ENCODE assay signal across 12 cellular contexts in genomic region chr6:152703750-152704149, GRCh38. TPM values are rescaled to one million over a fixed set of nuclear protein-coding genes. Genes with fewer than 3 reads are reported as not detected.
"Had no signal": no experiment of that assay in that cellular context is flagged by ENCODE, and none has a peak within 500 bp of the region (broad histone marks: within the 10 kb centered on the region; RNA-seq: fewer than 3 reads in every experiment).

No MANE protein-coding gene starts in this region.

RNA-seq across cellular contexts. Expression of gene MYCT1, which starts 6.1 kb away (rescaled TPM):
- total RNA-seq: activated naive CD4-positive, alpha-beta T cell treated with anti-CD3 and anti-CD28 coated beads for 36 hours; activated naive CD4-positive, alpha-beta T cell treated with anti-CD3 and anti-CD28 coated beads, Interleukin-2, amount 50 U/mL, for 72 hours; activated naive CD8-positive, alpha-beta T cell treated with anti-CD3 and anti-CD28 coated beads for 36 hours; activated naive CD8-positive, alpha-beta T cell treated with anti-CD3 and anti-CD28 coated beads, Interleukin-2, amount 10 ng/mL, durations not matched to agents 7 days and 5 days; activated T-cell treated with anti-CD3 and anti-CD28 coated beads, Interleukin-2, amount 50 U/mL, for 4 hours; activated T-cell treated with anti-CD3 and anti-CD28 coated beads, Interleukin-2, amount 50 U/mL, for 72 hours; activated T-helper 1 cell treated with anti-CD3 and anti-CD28 coated beads, Interleukin-12 subunit alpha, Interleukin-12 subunit beta, Interleukin-2, Interleukin-4 antibody, amounts not matched to agents 30 ng/mL and 10 ng/mL and 1 ng/mL, durations not matched to agents 14 hours and 24 hours and 36 hours; activated T-helper 17 cell treated with anti-CD3 and anti-CD28 coated beads, Interleukin-2, amount 50 U/mL, for 72 hours; activated T-helper 2 cell treated with anti-CD3 and anti-CD28 coated beads, Interferon-gamma antibody, Interleukin-2, Interleukin-4, amounts not matched to agents 10 μg/mL and 5 μg/mL and 100 μg/mL, durations not matched to agents 14 hours and 24 hours and 36 hours; chondrocyte had no signal
- polyA plus RNA-seq: cardiac muscle cell had no signal

RNA-seq across cellular contexts. Expression of gene VIP, which starts 46.8 kb away (rescaled TPM):
- total RNA-seq: activated naive CD4-positive, alpha-beta T cell treated with anti-CD3 and anti-CD28 coated beads for 36 hours; activated naive CD4-positive, alpha-beta T cell treated with anti-CD3 and anti-CD28 coated beads, Interleukin-2, amount 50 U/mL, for 72 hours; activated naive CD8-positive, alpha-beta T cell treated with anti-CD3 and anti-CD28 coated beads for 36 hours; activated naive CD8-positive, alpha-beta T cell treated with anti-CD3 and anti-CD28 coated beads, Interleukin-2, amount 10 ng/mL, durations not matched to agents 7 days and 5 days; activated T-cell treated with anti-CD3 and anti-CD28 coated beads, Interleukin-2, amount 50 U/mL, for 4 hours; activated T-cell treated with anti-CD3 and anti-CD28 coated beads, Interleukin-2, amount 50 U/mL, for 72 hours; activated T-helper 1 cell treated with anti-CD3 and anti-CD28 coated beads, Interleukin-12 subunit alpha, Interleukin-12 subunit beta, Interleukin-2, Interleukin-4 antibody, amounts not matched to agents 30 ng/mL and 10 ng/mL and 1 ng/mL, durations not matched to agents 14 hours and 24 hours and 36 hours; activated T-helper 17 cell treated with anti-CD3 and anti-CD28 coated beads, Interleukin-2, amount 50 U/mL, for 72 hours; activated T-helper 2 cell treated with anti-CD3 and anti-CD28 coated beads, Interferon-gamma antibody, Interleukin-2, Interleukin-4, amounts not matched to agents 10 μg/mL and 5 μg/mL and 100 μg/mL, durations not matched to agents 14 hours and 24 hours and 36 hours; ascending aorta; cardiac muscle cell; chondrocyte had no signal
- polyA plus RNA-seq: cardiac muscle cell had no signal
